ENCODE assay signal across 1 cellular context in the genomic region with DNA sequence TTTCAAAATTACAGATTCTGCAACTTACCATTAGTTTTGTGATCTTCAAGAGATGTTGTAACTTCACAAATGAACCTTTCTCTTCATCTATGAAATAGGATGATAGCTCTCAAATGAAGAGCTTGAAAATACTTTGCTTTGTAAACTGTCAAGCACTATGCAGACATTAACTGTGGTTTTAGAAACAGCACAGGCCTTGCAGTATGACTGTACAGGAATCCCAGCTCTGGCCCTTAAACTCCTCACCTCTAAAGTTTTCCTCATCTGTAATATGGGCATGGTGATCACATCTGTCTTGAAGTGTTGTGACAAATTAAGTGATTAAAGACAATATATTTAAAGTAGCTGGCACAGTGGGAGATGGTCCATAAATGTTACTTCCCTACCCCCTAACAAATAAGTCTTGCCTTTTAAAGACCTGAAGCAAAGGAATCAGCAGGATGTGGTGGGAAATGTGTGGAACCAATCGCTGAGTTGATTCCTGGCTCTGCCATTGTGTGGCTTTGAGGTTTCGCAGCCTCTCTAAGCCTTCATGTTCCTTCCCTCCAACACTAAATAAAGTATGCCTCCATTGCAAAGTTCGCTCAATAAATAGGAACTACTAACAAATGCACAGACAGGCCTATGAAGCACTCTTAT.
A peak's percentile ranks its signal among the peaks of the same experiment; 100 is the strongest.
TF ChIP-seq lines count a peak whose summit lies in the region.

No MANE protein-coding gene starts in this region.

TF ChIP-seq in K562, 482 proteins besides CTCF, POLR2A, EP300 and RAD21 (continued from another document):
- TF ChIP-seq, protein P1, sequence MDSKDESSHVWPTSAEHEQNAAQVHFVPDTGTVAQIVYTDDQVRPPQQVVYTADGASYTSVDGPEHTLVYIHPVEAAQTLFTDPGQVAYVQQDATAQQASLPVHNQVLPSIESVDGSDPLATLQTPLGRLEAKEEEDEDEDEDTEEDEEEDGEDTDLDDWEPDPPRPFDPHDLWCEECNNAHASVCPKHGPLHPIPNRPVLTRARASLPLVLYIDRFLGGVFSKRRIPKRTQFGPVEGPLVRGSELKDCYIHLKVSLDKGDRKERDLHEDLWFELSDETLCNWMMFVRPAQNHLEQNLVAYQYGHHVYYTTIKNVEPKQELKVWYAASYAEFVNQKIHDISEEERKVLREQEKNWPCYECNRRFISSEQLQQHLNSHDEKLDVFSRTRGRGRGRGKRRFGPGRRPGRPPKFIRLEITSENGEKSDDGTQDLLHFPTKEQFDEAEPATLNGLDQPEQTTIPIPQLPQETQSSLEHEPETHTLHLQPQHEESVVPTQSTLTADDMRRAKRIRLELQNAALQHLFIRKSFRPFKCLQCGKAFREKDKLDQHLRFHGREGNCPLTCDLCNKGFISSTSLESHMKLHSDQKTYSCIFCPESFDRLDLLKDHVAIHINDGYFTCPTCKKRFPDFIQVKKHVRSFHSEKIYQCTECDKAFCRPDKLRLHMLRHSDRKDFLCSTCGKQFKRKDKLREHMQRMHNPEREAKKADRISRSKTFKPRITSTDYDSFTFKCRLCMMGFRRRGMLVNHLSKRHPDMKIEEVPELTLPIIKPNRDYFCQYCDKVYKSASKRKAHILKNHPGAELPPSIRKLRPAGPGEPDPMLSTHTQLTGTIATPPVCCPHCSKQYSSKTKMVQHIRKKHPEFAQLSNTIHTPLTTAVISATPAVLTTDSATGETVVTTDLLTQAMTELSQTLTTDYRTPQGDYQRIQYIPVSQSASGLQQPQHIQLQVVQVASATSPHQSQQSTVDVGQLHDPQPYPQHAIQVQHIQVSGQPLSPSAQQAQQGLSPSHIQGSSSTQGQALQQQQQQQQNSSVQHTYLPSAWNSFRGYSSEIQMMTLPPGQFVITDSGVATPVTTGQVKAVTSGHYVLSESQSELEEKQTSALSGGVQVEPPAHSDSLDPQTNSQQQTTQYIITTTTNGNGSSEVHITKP (IDR thresholded peaks at IDR 0.05; ENCODE audit: partially characterized antibody): no peak
- TF ChIP-seq GTF2A2 (tag; IDR thresholded peaks at IDR 0.05) (0 out of 2 replicates have a peak, but pooled peaks have one; percentile 18), ZNF586 (CRISPR knock-in tag; conservative IDR thresholded peaks at IDR 0.05) (no peak), CCAR2 (IDR thresholded peaks at IDR 0.05; ENCODE audit: low read depth, low read length) (no peak), FOXP1 (CRISPR knock-in tag; IDR thresholded peaks at IDR 0.05) (peak; percentile 9; the same call in 1 of the 2 replicates), KDM1A (IDR thresholded peaks at IDR 0.05) (0 out of 4 replicates have a peak, but pooled peaks of 1 of the 2 experiments have one; percentile 6), RFX7 (CRISPR knock-in tag; IDR thresholded peaks at IDR 0.05) (no peak), HMG20B (CRISPR knock-in tag; IDR thresholded peaks at IDR 0.05) (0 out of 2 replicates have a peak, but pooled peaks have one; percentile 58), ARID2 (IDR thresholded peaks at IDR 0.05) (0 out of 2 replicates have a peak, but pooled peaks have one; percentile 21), ESRRA (IDR thresholded peaks at IDR 0.05; ENCODE audit: borderline replicate concordance, low read depth) (peak; percentile 35; the same call in 1 of the 2 replicates), GATAD2B (IDR thresholded peaks at IDR 0.05; ENCODE audit: borderline replicate concordance) (0 out of 2 replicates have a peak, but pooled peaks have one; percentile 29), ZZZ3 (IDR thresholded peaks at IDR 0.05) (peak; percentile 1; the same call in 1 of the 2 replicates), ZNF165 (CRISPR knock-in tag; IDR thresholded peaks at IDR 0.05; ENCODE audit: borderline replicate concordance) (0 out of 2 replicates have a peak, but pooled peaks have one; percentile 2), ILK (tag; IDR thresholded peaks at IDR 0.05; ENCODE audit: borderline replicate concordance, low read depth) (0 out of 2 replicates have a peak, but pooled peaks have one; percentile 40), XRCC3 (IDR thresholded peaks at IDR 0.05) (no peak), FOXO4 (CRISPR knock-in tag; IDR thresholded peaks at IDR 0.05) (0 out of 2 replicates have a peak, but pooled peaks have one; percentile 32), CUX1 (CRISPR knock-in tag; IDR thresholded peaks at IDR 0.05) (peak; percentile 86), ARID4B (CRISPR knock-in tag; IDR thresholded peaks at IDR 0.05) (no peak), MECOM (CRISPR knock-in tag; IDR thresholded peaks at IDR 0.05) (no peak), ZNF224 (CRISPR knock-in tag; IDR thresholded peaks at IDR 0.05) (no peak), KAT7 (CRISPR knock-in tag; IDR thresholded peaks at IDR 0.05; ENCODE audit: borderline replicate concordance) (0 out of 2 replicates have a peak, but pooled peaks have one; percentile 29)
